Comparison of ENCODE assay signal across 9 cellular contexts in the genomic region with DNA sequence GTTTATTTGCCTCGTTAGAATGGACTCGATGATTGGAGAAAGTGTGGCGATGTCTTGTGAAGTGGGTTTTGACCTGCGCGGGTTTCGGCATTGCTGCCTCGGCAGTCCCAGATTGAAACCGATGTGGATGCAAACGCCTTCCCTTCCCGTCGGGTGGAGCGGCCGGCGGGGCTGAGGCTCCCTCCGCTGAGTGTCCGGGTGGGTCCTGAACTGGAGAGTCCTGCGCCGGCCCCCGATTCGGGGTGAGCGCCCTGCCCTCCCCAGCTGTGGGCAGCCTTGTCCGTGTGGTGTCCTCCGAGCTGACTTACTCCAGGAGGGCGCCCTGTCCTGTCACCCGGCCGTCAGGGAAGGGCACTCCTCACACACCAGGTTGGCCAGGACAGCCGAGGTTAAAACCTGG.
"Had no signal": no experiment of that assay in that cellular context is flagged by ENCODE, and none has a peak within 500 bp of the region (broad histone marks: within the 10 kb centered on the region; RNA-seq: fewer than 3 reads in every experiment).

No MANE protein-coding gene starts in this region.

- H3K4me2 ChIP-seq: GM23338 had no signal

- H2AFZ ChIP-seq: GM23338 had no signal

- FAIRE-seq: H1, H54, HTR-8/SVneo, K562 had no signal

- DNase-seq: H9, HCEC 1CT, IMR-90, KG1 had no signal

- H3K4me3 ChIP-seq: GM23338, K562 had no signal
